Comparison of ENCODE assay signal across 8 cellular contexts in genomic region chr9:86353591-86354047, GRCh38. TPM values are rescaled to one million over a fixed set of nuclear protein-coding genes. Genes with fewer than 3 reads are reported as not detected.
A peak's percentile ranks its signal among the peaks of the same experiment; 100 is the strongest.
DNase-seq lines count a peak whose midpoint lies in the region; ATAC-seq and TF ChIP-seq lines count a peak whose summit lies in the region.

No MANE protein-coding gene starts in this region.

- H3K27ac ChIP-seq in AG04450 (ENCODE audit: low read depth, low read length), result peak overlapping the region; percentile 92
- peak overlapping the region; percentile 93 for H3K27ac ChIP-seq in GM23338 (ENCODE audit: low read depth)
- H3K27ac ChIP-seq in RWPE1, result peak overlapping the region; percentile 91
- peak overlapping the region; percentile 79 for H3K27ac ChIP-seq in cingulate gyrus (ENCODE audit: low read depth, low read length)
- H3K27ac ChIP-seq in subcutaneous abdominal adipose tissue (ENCODE audit: low read depth, low read length), result peak overlapping the region; percentile 94

- H3K4me1 ChIP-seq in GM23338 (ENCODE audit: insufficient read depth) (peaks cover 16% of the 10 kb centered on the region), subcutaneous abdominal adipose tissue (ENCODE audit: control insufficient read depth in 5 of 5, insufficient read depth in 5 of 5, low read length in 5 of 5) (peaks cover 5 to 55% (median 42%) of the 10 kb centered on the region in 5 donors)

- peak overlapping the region; percentile 85 to 97 (median 93) for H3K9ac ChIP-seq in subcutaneous abdominal adipose tissue (ENCODE audit: low read length in 5 of 5)

- TF ChIP-seq CTCF in AG04450 (IDR thresholded peaks at IDR 0.05; ENCODE audit: low read depth, low read length) (no peak), GM23338 (conservative IDR thresholded peaks at IDR 0.05; ENCODE audit: low read depth in 2 of 2) (no peak), RWPE1 (conservative IDR thresholded peaks at IDR 0.05; ENCODE audit: low read depth) (no peak)

- H2AFZ ChIP-seq in GM23338, result peak overlapping the region; percentile 92

- H4K20me1 ChIP-seq in GM23338 (replicated peaks; ENCODE audit: insufficient read depth), result peaks cover 6% of the 10 kb centered on the region; the same call in 1 of the 2 replicates

- H3K27me3 Mint-ChIP-seq in GM23338 (ENCODE audit: insufficient read depth, low read depth, poor library complexity), result peaks cover 4% of the 10 kb centered on the region

- H3K27ac Mint-ChIP-seq in GM23338, result peak overlapping the region; percentile 92

- H3K36me3 ChIP-seq in GM23338 (ENCODE audit: insufficient read depth) (no peaks in the 10 kb centered on the region), subcutaneous abdominal adipose tissue (ENCODE audit: control insufficient read depth in 5 of 5, insufficient read depth in 5 of 5, low read length in 5 of 5) (no peaks in the 10 kb centered on the region)

- ATAC-seq in GM23338 (peak; percentile 29), HG03565 (IDR thresholded peaks at IDR 0.05; ENCODE audit: unreplicated experiment) (no peak)

- H3K9me2 ChIP-seq in GM23338 (ENCODE audit: insufficient read depth), result no peaks in the 10 kb centered on the region

- peaks cover 17% of the 10 kb centered on the region for H3K36me3 Mint-ChIP-seq in GM23338 (ENCODE audit: low read depth)

- peaks cover 20% of the 10 kb centered on the region for H3K4me1 Mint-ChIP-seq in GM23338

- H3K4me3 ChIP-seq in AG04450 (ENCODE audit: low read depth, low read length) (peak overlapping the region; percentile 92), GM23338 (peak overlapping the region; percentile 83), subcutaneous abdominal adipose tissue (ENCODE audit: low read depth in 1 of 5, low read length in 5 of 5) (peak overlapping the region; percentile 82 to 99 (median 98))

- peak overlapping the region; percentile 97 for H3K4me3 Mint-ChIP-seq in GM23338

- H3K9me3 ChIP-seq in AG04450 (ENCODE audit: control insufficient read depth, insufficient read depth, low read length) (no peaks in the 10 kb centered on the region; the same call in 1 of the 2 replicates), subcutaneous abdominal adipose tissue (ENCODE audit: control insufficient read depth in 5 of 5, low read length in 5 of 5) (no peaks in the 10 kb centered on the region)

- POLR2A ChIA-PET in AG04450 (lab: Yijun Ruan, JAX) (no interaction called here), RWPE1 (lab: Yijun Ruan, JAX; ENCODE audit: low non-redundant PET) (no interaction called here)

- peaks cover 52% of the 10 kb centered on the region for H3K79me2 ChIP-seq in GM23338 (replicated peaks; ENCODE audit: insufficient read depth)

- no peak for DNase-seq in AG04450 (ENCODE audit: low read depth, low spot score)
- DNase-seq in GM23338 (ENCODE audit: low spot score), result peak; percentile 43
- DNase-seq in RWPE1 (ENCODE audit: low spot score), result peak; percentile 64
- DNase-seq in medulla oblongata (ENCODE audit: extremely low spot score), result peak; percentile 48
- DNase-seq in hippocampal formation (lab: John Stamatoyannopoulos, UW), result no peak

- CTCF ChIA-PET in AG04450 (lab: Charles Lee) (no interaction called here), RWPE1 (lab: Yijun Ruan, JAX) (no interaction called here)

- H3K4me2 ChIP-seq in GM23338, result peak overlapping the region; percentile 88

- no peaks in the 10 kb centered on the region for H3K9me3 Mint-ChIP-seq in GM23338

- no peaks in the 10 kb centered on the region; the same call in 1 of the 2 replicates for H3F3A ChIP-seq in GM23338 (replicated peaks; ENCODE audit: low read depth)

- no peaks in the 10 kb centered on the region for H3K27me3 ChIP-seq in AG04450 (ENCODE audit: control insufficient read depth, insufficient read depth, low read length)
- no peaks in the 10 kb centered on the region for H3K27me3 ChIP-seq in GM23338 (ENCODE audit: insufficient read depth)
- H3K27me3 ChIP-seq in subcutaneous abdominal adipose tissue (ENCODE audit: control insufficient read depth in 5 of 5, insufficient read depth in 4 of 5, low read length in 5 of 5), result no peaks in the 10 kb centered on the region

TF ChIP-seq in GM23338, 12 proteins besides CTCF, POLR2A, EP300 and RAD21 (continues in another document):
- TF ChIP-seq ZNF114 (CRISPR knock-in tag; IDR thresholded peaks at IDR 0.05), result no peak
- no peak for TF ChIP-seq JUNB (IDR thresholded peaks at IDR 0.05; ENCODE audit: unreplicated experiment)
- TF ChIP-seq ETS1 (IDR thresholded peaks at IDR 0.05), result no peak
- TF ChIP-seq ZNF462 (CRISPR knock-in tag; IDR thresholded peaks at IDR 0.05), result no peak
- no peak for TF ChIP-seq NANOG (IDR thresholded peaks at IDR 0.05; ENCODE audit: borderline replicate concordance)
- no peak for TF ChIP-seq ZNF331 (CRISPR knock-in tag; IDR thresholded peaks at IDR 0.05; ENCODE audit: low read depth)

RNA-seq across cellular contexts. Expression of gene TUT7, which starts 0.6 kb away (rescaled TPM):
- 25.7 and 31.8 TPM in 2 replicates for polyA plus RNA-seq in AG04450 (2011; rRNA removed)
- 26.8 and 52.0 TPM in 2 replicates for polyA minus RNA-seq in AG04450 (2011; rRNA and poly(A)+ RNA removed)
- total RNA-seq in GM23338 (2014; rRNA removed; shearing (Covaris generic)), result 23.8 and 28.4 TPM in 2 replicates
- polyA plus RNA-seq in GM23338 (2016; fragmentation: Nextera tagmentation; extraction: Ambion mirVana), result 15.0 and 21.4 TPM in 2 replicates

Comparison
In these comparisons a context has a peak if more than half of its experiments do, and no peak if none do; other contexts are left out.
1. DNase-seq: peak in GM23338 (single experiment), RWPE1 (single experiment) and medulla oblongata (single experiment); none in AG04450 (single experiment) and hippocampal formation (0 of 2).
2. Peak in every context shown above with its lines, with median percentiles within 50 percentile points of each other: H3K27ac ChIP-seq and H3K4me3 ChIP-seq.